Comparison of ENCODE assay signal across 8 cellular contexts in genomic region chr12:123363743-123364531, GRCh38. TPM values are rescaled to one million over a fixed set of nuclear protein-coding genes. Genes with fewer than 3 reads are reported as not detected.
DNase-seq lines count a peak whose midpoint lies in the region; ATAC-seq lines count a peak whose summit lies in the region.

No MANE protein-coding gene starts in this region.

- intact Hi-C loops in activated CD4-positive, alpha-beta T cell treated with anti-CD3 and anti-CD28 coated beads, Interleukin-2, amount 10 ng/mL, durations not matched to agents 24 days and 14 days (cut with micrococcal nuclease) = loop anchor here (2.0 to 10.0 kb wide), 7 partner anchors 73 to 837 kb away; partner anchors contain the start of genes ATP6V0A2, KNTC1, MPHOSPH9 and MTRFR

- peak in 2 of 3 donors; percentile 10 to 42 for DNase-seq in CD4-positive, CD25-positive, alpha-beta regulatory T cell
- no peak for DNase-seq in Jurkat, Clone E6-1 (ENCODE audit: low read depth, low spot score)
- peak; percentile 81 for DNase-seq in activated CD4-positive, alpha-beta T cell treated with anti-CD3 and anti-CD28 coated beads, Interleukin-2, amount 10 ng/mL, durations not matched to agents 24 days and 14 days
- peak; percentile 13 for DNase-seq in effector CD8-positive, alpha-beta T cell (lab: John Stamatoyannopoulos, UW)
- peak; percentile 34 for DNase-seq in midbrain (lab: John Stamatoyannopoulos, UW)
- peak; percentile 35 for DNase-seq in stimulated activated naive CD8-positive, alpha-beta T cell treated with anti-CD3 and anti-CD28 coated beads, Interleukin-15, Interleukin-2, amounts not matched to agents 100 U/mL and 50 U/mL, for 24 hours
- DNase-seq in AML-193 (lab: John Stamatoyannopoulos, UW) = no peak

- H3K4me3 ChIP-seq in CD4-positive, CD25-positive, alpha-beta regulatory T cell (ENCODE audit: low read depth, low read length) = peak overlapping the region; percentile 87
- peak overlapping the region; percentile 93 for H3K4me3 ChIP-seq in Jurkat, Clone E6-1 (ENCODE audit: low read length)

- H3K36me3 Mint-ChIP-seq in CD4-positive, CD25-positive, alpha-beta regulatory T cell = no peaks in the 10 kb centered on the region
- H3K36me3 Mint-ChIP-seq in activated CD4-positive, alpha-beta T cell treated with anti-CD3 and anti-CD28 coated beads, Interleukin-2, amount 10 ng/mL, durations not matched to agents 24 days and 14 days (ENCODE audit: low read depth) = peaks cover 2% of the 10 kb centered on the region

- peak overlapping the region; percentile 93 to 98 (median 95) for H3K4me3 Mint-ChIP-seq in CD4-positive, CD25-positive, alpha-beta regulatory T cell
- peak overlapping the region; percentile 87 for H3K4me3 Mint-ChIP-seq in activated CD4-positive, alpha-beta T cell treated with anti-CD3 and anti-CD28 coated beads, Interleukin-2, amount 10 ng/mL, durations not matched to agents 24 days and 14 days

- ATAC-seq in CD4-positive, CD25-positive, alpha-beta regulatory T cell (ENCODE audit: low read depth in 2 of 2) = no peak
- peak; percentile 16 for ATAC-seq in GM21360 (IDR thresholded peaks at IDR 0.05; ENCODE audit: unreplicated experiment)
- ATAC-seq in stimulated activated naive CD8-positive, alpha-beta T cell treated with anti-CD3 and anti-CD28 coated beads, Interleukin-15, Interleukin-2, amounts not matched to agents 100 U/mL and 50 U/mL, for 24 hours = peak; percentile 0

- no peaks in the 10 kb centered on the region for H3K9me3 ChIP-seq in CD4-positive, CD25-positive, alpha-beta regulatory T cell (ENCODE audit: control insufficient read depth in 2 of 2, low read length in 2 of 2)

- H3K4me1 Mint-ChIP-seq in CD4-positive, CD25-positive, alpha-beta regulatory T cell = peaks cover 8 to 40% (median 18%) of the 10 kb centered on the region in 4 donors
- H3K4me1 Mint-ChIP-seq in activated CD4-positive, alpha-beta T cell treated with anti-CD3 and anti-CD28 coated beads, Interleukin-2, amount 10 ng/mL, durations not matched to agents 24 days and 14 days = peaks cover 14% of the 10 kb centered on the region

- peak overlapping the region; percentile 85 to 96 (median 87) for H3K27ac Mint-ChIP-seq in CD4-positive, CD25-positive, alpha-beta regulatory T cell
- peak overlapping the region; percentile 86 for H3K27ac Mint-ChIP-seq in activated CD4-positive, alpha-beta T cell treated with anti-CD3 and anti-CD28 coated beads, Interleukin-2, amount 10 ng/mL, durations not matched to agents 24 days and 14 days

- H3K27me3 ChIP-seq in CD4-positive, CD25-positive, alpha-beta regulatory T cell (ENCODE audit: control insufficient read depth, insufficient read depth, low read length) = no peaks in the 10 kb centered on the region

- H3K27me3 Mint-ChIP-seq in CD4-positive, CD25-positive, alpha-beta regulatory T cell = no peaks in the 10 kb centered on the region
- no peaks in the 10 kb centered on the region for H3K27me3 Mint-ChIP-seq in activated CD4-positive, alpha-beta T cell treated with anti-CD3 and anti-CD28 coated beads, Interleukin-2, amount 10 ng/mL, durations not matched to agents 24 days and 14 days

- H3K9me3 Mint-ChIP-seq in CD4-positive, CD25-positive, alpha-beta regulatory T cell = no peaks in the 10 kb centered on the region
- no peaks in the 10 kb centered on the region for H3K9me3 Mint-ChIP-seq in activated CD4-positive, alpha-beta T cell treated with anti-CD3 and anti-CD28 coated beads, Interleukin-2, amount 10 ng/mL, durations not matched to agents 24 days and 14 days

- peaks cover 35% of the 10 kb centered on the region for H3K4me1 ChIP-seq in CD4-positive, CD25-positive, alpha-beta regulatory T cell (ENCODE audit: control insufficient read depth, insufficient read depth, low read length, poor library complexity, severe bottlenecking)

- no peaks in the 10 kb centered on the region for H3K36me3 ChIP-seq in CD4-positive, CD25-positive, alpha-beta regulatory T cell (ENCODE audit: control insufficient read depth, insufficient read depth, low read length)

- peak overlapping the region; percentile 98 for H3K27ac ChIP-seq in CD4-positive, CD25-positive, alpha-beta regulatory T cell (ENCODE audit: insufficient read depth, low read length, poor library complexity, severe bottlenecking)

RNA-seq across cellular contexts. Expression of gene SBNO1, which starts 0.7 kb away (rescaled TPM):
- 36.4 TPM for total RNA-seq in CD4-positive, CD25-positive, alpha-beta regulatory T cell
- polyA plus RNA-seq in CD4-positive, CD25-positive, alpha-beta regulatory T cell = 10 to 100 TPM; 27.8 to 34.5 (median 29.6) TPM
- 18.2 TPM for polyA plus RNA-seq in Jurkat, Clone E6-1 (2012; ENCODE audit: insufficient read depth, insufficient read length)
- 54.2 and 56.1 TPM in 2 replicates for total RNA-seq in activated CD4-positive, alpha-beta T cell treated with anti-CD3 and anti-CD28 coated beads, Interleukin-2, amount 10 ng/mL, durations not matched to agents 24 days and 14 days

RNA-seq across cellular contexts. Expression of gene KMT5A, which starts 20.0 kb away (rescaled TPM):
- 34.9 TPM for total RNA-seq in CD4-positive, CD25-positive, alpha-beta regulatory T cell
- polyA plus RNA-seq in CD4-positive, CD25-positive, alpha-beta regulatory T cell = 1 to 10 TPM; 1.2 to 4.6 (median 1.7) TPM
- 56.8 TPM for polyA plus RNA-seq in Jurkat, Clone E6-1 (2012; ENCODE audit: insufficient read depth, insufficient read length)
- 63.7 and 67.3 TPM in 2 replicates for total RNA-seq in activated CD4-positive, alpha-beta T cell treated with anti-CD3 and anti-CD28 coated beads, Interleukin-2, amount 10 ng/mL, durations not matched to agents 24 days and 14 days

Comparison
In these comparisons a context has a peak if more than half of its experiments do, and no peak if none do; other contexts are left out.
1. ATAC-seq: peak in GM21360 (single experiment) and stimulated activated naive CD8-positive, alpha-beta T cell treated with anti-CD3 and anti-CD28 coated beads, Interleukin-15, Interleukin-2, amounts not matched to agents 100 U/mL and 50 U/mL, for 24 hours (single experiment); none in CD4-positive, CD25-positive, alpha-beta regulatory T cell (0 of 2).
2. DNase-seq: peak in CD4-positive, CD25-positive, alpha-beta regulatory T cell (2 of 3), activated CD4-positive, alpha-beta T cell treated with anti-CD3 and anti-CD28 coated beads, Interleukin-2, amount 10 ng/mL, durations not matched to agents 24 days and 14 days (single experiment), effector CD8-positive, alpha-beta T cell (single experiment), midbrain (single experiment) and stimulated activated naive CD8-positive, alpha-beta T cell treated with anti-CD3 and anti-CD28 coated beads, Interleukin-15, Interleukin-2, amounts not matched to agents 100 U/mL and 50 U/mL, for 24 hours (single experiment); none in Jurkat, Clone E6-1 (single experiment) and AML-193 (0 of 2).